In the genomic region with DNA sequence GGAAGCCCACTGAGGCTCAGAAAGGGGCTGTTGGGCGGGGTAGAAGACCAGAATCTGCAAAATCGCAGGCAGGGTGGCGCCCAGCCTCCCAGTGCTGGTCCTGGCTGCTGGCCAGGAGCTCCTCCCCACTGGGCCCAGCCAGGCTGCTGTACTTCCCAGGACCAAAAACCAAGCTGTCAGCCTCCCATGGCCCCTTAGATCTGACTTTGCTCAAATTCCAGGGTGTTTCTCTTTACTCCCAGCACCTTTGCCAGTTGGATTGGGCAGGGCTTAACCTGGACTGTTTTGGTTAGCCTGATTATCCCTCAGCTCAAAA, we compare ENCODE assay signal across 10 cellular contexts. TPM values are rescaled to one million over a fixed set of nuclear protein-coding genes. Genes with fewer than 3 reads are reported as not detected.
DNase-seq lines count a peak whose midpoint lies in the region; TF ChIP-seq lines count a peak whose summit lies in the region.
"Had no signal": no experiment of that assay in that cellular context is flagged by ENCODE, and none has a peak within 500 bp of the region (broad histone marks: within the 10 kb centered on the region; RNA-seq: fewer than 3 reads in every experiment).

No MANE protein-coding gene starts in this region.

- H3K27ac ChIP-seq in duodenal mucosa (ENCODE audit: low read depth, low read length): no peak overlapping the region
- peak overlapping the region; percentile 60 to 80 for H3K27ac ChIP-seq in uterus

- peak; percentile 3 for DNase-seq in NCI-H345 (lab: John Stamatoyannopoulos, UW)
- DNase-seq in NCI-H345 treated with DMSO at 0.1 percent for 48 hours (lab: John Stamatoyannopoulos, UW; ENCODE audit: unreplicated experiment): no peak
- peak in 1 of 2 experiments; percentile 53 for DNase-seq in mesothelial cell of epicardium (ENCODE audit: low spot score in 2 of 2, unreplicated experiment in 2 of 2)
- DNase-seq in uterus: peak; percentile 32 to 33
- no peak for DNase-seq in DMS53 (lab: John Stamatoyannopoulos, UW)
- no peak for DNase-seq in stimulated activated naive CD4-positive, alpha-beta T cell treated with Interleukin-2 at 50 U/mL for 16 hours (lab: John Stamatoyannopoulos, UW)
- no peak for DNase-seq in activated effector memory CD4-positive, alpha-beta T cell treated with anti-CD3 and anti-CD28 coated beads, Interleukin-2, amount 50 U/mL, for 16 hours
- DNase-seq: activated T-cell treated with anti-CD3 and anti-CD28 coated beads, Interleukin-2, amount 50 U/mL, for 4 hours; NCI-H1436 treated with DMSO at 0.1 percent for 48 hours had no signal

- no peaks in the 10 kb centered on the region for H3K27me3 Mint-ChIP-seq in mesothelial cell of epicardium (ENCODE audit: low read depth)

- peak overlapping the region; percentile 0 to 20 for H3K9ac ChIP-seq in duodenal mucosa (ENCODE audit: low read depth in 1 of 2, low read length in 2 of 2)

- H3K36me3 ChIP-seq in duodenal mucosa (ENCODE audit: control insufficient read depth in 1 of 2, insufficient read depth in 2 of 2, low read length in 2 of 2) (no peaks in the 10 kb centered on the region), uterus (no peaks in the 10 kb centered on the region)

- no peaks in the 10 kb centered on the region for H3K9me3 Mint-ChIP-seq in mesothelial cell of epicardium
- H3K9me3 Mint-ChIP-seq: activated T-cell treated with anti-CD3 and anti-CD28 coated beads, Interleukin-2, amount 50 U/mL, for 4 hours had no signal

- intact Hi-C loops in uterus (cut with DNase I; ENCODE audit: low total_unique reads): no loop called here

- peak overlapping the region; percentile 84 for H3K27ac Mint-ChIP-seq in mesothelial cell of epicardium

- H3K4me3 ChIP-seq in duodenal mucosa (ENCODE audit: low read depth in 1 of 2, low read length in 2 of 2): peak overlapping the region in 1 of 2 donors; percentile 29
- no peak overlapping the region for H3K4me3 ChIP-seq in uterus

- H3K27me3 ChIP-seq in duodenal mucosa (ENCODE audit: control insufficient read depth in 1 of 2, insufficient read depth in 2 of 2, low read length in 2 of 2) (no peaks in the 10 kb centered on the region), uterus (no peaks in the 10 kb centered on the region)

- H3K36me3 Mint-ChIP-seq in mesothelial cell of epicardium: peaks cover 6% of the 10 kb centered on the region

- H3K9me3 ChIP-seq in duodenal mucosa (ENCODE audit: control insufficient read depth in 1 of 2, low read length in 2 of 2) (no peaks in the 10 kb centered on the region), uterus (no peaks in the 10 kb centered on the region)

- H3K4me1 Mint-ChIP-seq in mesothelial cell of epicardium: peaks cover 55% of the 10 kb centered on the region

- no peak for TF ChIP-seq CTCF in mesothelial cell of epicardium (IDR thresholded peaks at IDR 0.05; ENCODE audit: unreplicated experiment)
- no peak for TF ChIP-seq CTCF in uterus (IDR thresholded peaks at IDR 0.05)

- no peak overlapping the region for H3K4me3 Mint-ChIP-seq in mesothelial cell of epicardium
- H3K4me3 Mint-ChIP-seq: activated T-cell treated with anti-CD3 and anti-CD28 coated beads, Interleukin-2, amount 50 U/mL, for 4 hours had no signal

- TF ChIP-seq POLR2A in uterus (IDR thresholded peaks at IDR 0.05): no peak

- peaks cover 47 to 52% of the 10 kb centered on the region in 2 donors for H3K4me1 ChIP-seq in duodenal mucosa (ENCODE audit: control insufficient read depth in 1 of 2, insufficient read depth in 2 of 2, low read length in 2 of 2)
- peaks cover 7 to 12% of the 10 kb centered on the region in 2 donors for H3K4me1 ChIP-seq in uterus

RNA-seq across cellular contexts. Expression of a gene that starts 44.2 kb away (rescaled TPM):
- total RNA-seq in mesothelial cell of epicardium (64.7 to 67.2 TPM (median 66.4 TPM) in 3 replicates), uterus (100 to 1,000 TPM in 1 of 4 donors, 10 to 100 TPM in 3; 30.0 to 105 (median 60.0) TPM)

Comparison
In these comparisons a context has a peak if more than half of its experiments do, and no peak if none do; other contexts are left out.
1. DNase-seq: peak in NCI-H345 (single experiment) and uterus (2 of 2); none in NCI-H345 treated with DMSO at 0.1 percent for 48 hours (single experiment), DMS53 (single experiment), stimulated activated naive CD4-positive, alpha-beta T cell treated with Interleukin-2 at 50 U/mL for 16 hours (single experiment) and activated effector memory CD4-positive, alpha-beta T cell treated with anti-CD3 and anti-CD28 coated beads, Interleukin-2, amount 50 U/mL, for 16 hours (single experiment).